ENCODE assay signal across 17 cellular contexts in genomic region chr19:29749450-29749849, GRCh38. TPM values are rescaled to one million over a fixed set of nuclear protein-coding genes. Genes with fewer than 3 reads are reported as not detected.
DNase-seq lines count a peak whose midpoint lies in the region; ATAC-seq lines count a peak whose summit lies in the region.
"Had no signal": no experiment of that assay in that cellular context is flagged by ENCODE, and none has a peak within 500 bp of the region (broad histone marks: within the 10 kb centered on the region; RNA-seq: fewer than 3 reads in every experiment).

No MANE protein-coding gene starts in this region.

- no peak overlapping the region for H3K4me3 ChIP-seq in BLaER1 treated with 17β-estradiol and CSF1 and Interleukin-3, amounts not matched to agents 10 nM and 100 nM
- H3K4me3 ChIP-seq: GM23248 had no signal

- no peak overlapping the region for H3K4me3 Mint-ChIP-seq in activated T-cell treated with anti-CD3 and anti-CD28 coated beads, Interleukin-2, amount 50 U/mL, for 72 hours
- H3K4me3 Mint-ChIP-seq in activated T-helper 17 cell treated with anti-CD3 and anti-CD28 coated beads, Interleukin-2, amount 50 U/mL, for 72 hours = no peak overlapping the region
- H3K4me3 Mint-ChIP-seq: CD4-positive, CD25-positive, alpha-beta regulatory T cell; CD8-positive, alpha-beta T cell had no signal

- peak overlapping the region in 6 of 11 experiments; percentile 1 to 23 (median 12); a peak in 9 of 22 replicates for H3K4me2 ChIP-seq in BLaER1 treated with 17β-estradiol and CSF1 and Interleukin-3, amounts not matched to agents 10 nM and 100 nM

- H4K20me1 ChIP-seq in BLaER1 treated with 17β-estradiol and CSF1 and Interleukin-3, amounts not matched to agents 10 nM and 100 nM = no peaks in the 10 kb centered on the region

- no peaks in the 10 kb centered on the region for H3K9me3 Mint-ChIP-seq in activated T-cell treated with anti-CD3 and anti-CD28 coated beads, Interleukin-2, amount 50 U/mL, for 72 hours
- no peaks in the 10 kb centered on the region for H3K9me3 Mint-ChIP-seq in activated T-helper 17 cell treated with anti-CD3 and anti-CD28 coated beads, Interleukin-2, amount 50 U/mL, for 72 hours
- H3K9me3 Mint-ChIP-seq: CD4-positive, CD25-positive, alpha-beta regulatory T cell; CD8-positive, alpha-beta T cell had no signal

- no peaks in the 10 kb centered on the region for H3K36me3 Mint-ChIP-seq in activated T-cell treated with anti-CD3 and anti-CD28 coated beads, Interleukin-2, amount 50 U/mL, for 72 hours (ENCODE audit: insufficient read depth in 2 of 2)
- H3K36me3 Mint-ChIP-seq in activated T-helper 17 cell treated with anti-CD3 and anti-CD28 coated beads, Interleukin-2, amount 50 U/mL, for 72 hours (ENCODE audit: low read depth) = no peaks in the 10 kb centered on the region
- H3K36me3 Mint-ChIP-seq: CD4-positive, CD25-positive, alpha-beta regulatory T cell; CD8-positive, alpha-beta T cell had no signal

- no peaks in the 10 kb centered on the region for H3K27me3 Mint-ChIP-seq in activated T-cell treated with anti-CD3 and anti-CD28 coated beads, Interleukin-2, amount 50 U/mL, for 72 hours (ENCODE audit: low read depth)
- H3K27me3 Mint-ChIP-seq in activated T-helper 17 cell treated with anti-CD3 and anti-CD28 coated beads, Interleukin-2, amount 50 U/mL, for 72 hours = peaks cover 3% of the 10 kb centered on the region

- no peaks in the 10 kb centered on the region for H3K4me1 Mint-ChIP-seq in activated T-cell treated with anti-CD3 and anti-CD28 coated beads, Interleukin-2, amount 50 U/mL, for 72 hours (ENCODE audit: low read depth)
- H3K4me1 Mint-ChIP-seq in activated T-helper 17 cell treated with anti-CD3 and anti-CD28 coated beads, Interleukin-2, amount 50 U/mL, for 72 hours = no peaks in the 10 kb centered on the region
- H3K4me1 Mint-ChIP-seq: CD4-positive, CD25-positive, alpha-beta regulatory T cell had no signal

- H3K4me1 ChIP-seq in BLaER1 treated with 17β-estradiol and CSF1 and Interleukin-3, amounts not matched to agents 10 nM and 100 nM = peaks cover 0 to 10% (median 6%) of the 10 kb centered on the region in 10 experiments; a peak in 7 of 20 replicates
- H3K4me1 ChIP-seq: BE2C, Caco-2 had no signal

- H3K36me3 ChIP-seq in BLaER1 treated with 17β-estradiol and CSF1 and Interleukin-3, amounts not matched to agents 10 nM and 100 nM = no peaks in the 10 kb centered on the region
- H3K36me3 ChIP-seq: BE2C had no signal

- DNase-seq in activated T-cell treated with anti-CD3 and anti-CD28 coated beads, Interleukin-2, amount 50 U/mL, for 72 hours = no peak
- DNase-seq in activated T-cell treated with anti-CD3 and anti-CD28 coated beads, Interleukin-2, amount 50 U/mL, for 1 hour = no peak
- no peak for DNase-seq in stimulated activated naive CD4-positive, alpha-beta T cell treated with Interleukin-2 at 50 U/mL for 16 hours (lab: John Stamatoyannopoulos, UW)
- DNase-seq: BE2C; Caco-2; CD4-positive, CD25-positive, alpha-beta regulatory T cell; CD8-positive, alpha-beta T cell; DMS153; DND-41; GM23248; H7; HCEC 1CT had no signal

- peak overlapping the region; percentile 34 for H3K27ac Mint-ChIP-seq in activated T-cell treated with anti-CD3 and anti-CD28 coated beads, Interleukin-2, amount 50 U/mL, for 72 hours
- H3K27ac Mint-ChIP-seq in activated T-helper 17 cell treated with anti-CD3 and anti-CD28 coated beads, Interleukin-2, amount 50 U/mL, for 72 hours = peak overlapping the region; percentile 11
- H3K27ac Mint-ChIP-seq: CD8-positive, alpha-beta T cell had no signal

- no peak for ATAC-seq in activated T-cell treated with anti-CD3 and anti-CD28 coated beads, Interleukin-2, amount 50 U/mL, for 72 hours (replicated peaks in 1 of 2)
- ATAC-seq in activated T-helper 17 cell treated with anti-CD3 and anti-CD28 coated beads, Interleukin-2, amount 50 U/mL, for 72 hours (replicated peaks) = no peak
- ATAC-seq in HG02798 (IDR thresholded peaks at IDR 0.05; ENCODE audit: poor library complexity, unreplicated experiment) = no peak
- ATAC-seq: CD8-positive, alpha-beta T cell had no signal

- H3K27ac ChIP-seq in BLaER1 treated with 17β-estradiol and CSF1 and Interleukin-3, amounts not matched to agents 10 nM and 100 nM = no peak overlapping the region
- H3K27ac ChIP-seq: 22Rv1, C4-2B, GM23248 had no signal

- H3K9me3 ChIP-seq in BLaER1 treated with 17β-estradiol and CSF1 and Interleukin-3, amounts not matched to agents 10 nM and 100 nM (replicated peaks in 1 of 11) = no peaks in the 10 kb centered on the region
- H3K9me3 ChIP-seq: BE2C, Caco-2 had no signal

- no peak overlapping the region for H3K9ac ChIP-seq in BLaER1 treated with 17β-estradiol and CSF1 and Interleukin-3, amounts not matched to agents 10 nM and 100 nM
- H3K9ac ChIP-seq: GM23248 had no signal

- no peaks in the 10 kb centered on the region for H3K27me3 ChIP-seq in BLaER1 treated with 17β-estradiol and CSF1 and Interleukin-3, amounts not matched to agents 10 nM and 100 nM
- H3K27me3 ChIP-seq: BE2C had no signal

RNA-seq across cellular contexts. Expression of gene C19orf12, which starts 34.4 kb away (rescaled TPM):
- total RNA-seq in activated T-cell treated with anti-CD3 and anti-CD28 coated beads, Interleukin-2, amount 50 U/mL, for 72 hours = 10 to 100 TPM; 32.1 to 35.6 TPM
- 10 to 100 TPM; 34.5 to 39.1 TPM for total RNA-seq in activated T-helper 17 cell treated with anti-CD3 and anti-CD28 coated beads, Interleukin-2, amount 50 U/mL, for 72 hours
